Comparison of ENCODE assay signal across 14 cellular contexts in genomic region chr20:32466739-32467505, GRCh38.
DNase-seq lines count a peak whose midpoint lies in the region; ATAC-seq, FAIRE-seq and TF ChIP-seq lines count a peak whose summit lies in the region.
"Had no signal": no experiment of that assay in that cellular context is flagged by ENCODE, and none has a peak within 500 bp of the region (broad histone marks: within the 10 kb centered on the region; RNA-seq: fewer than 3 reads in every experiment).

No MANE protein-coding gene starts in this region.

- H4K8ac ChIP-seq in H1 (ENCODE audit: extremely low read depth, insufficient read depth, low read length), result no peak overlapping the region

- H2BK15ac ChIP-seq in H1 (ENCODE audit: low read length), result no peak overlapping the region

- no peak overlapping the region for H3K27ac ChIP-seq in H1 (ENCODE audit: low read depth, low read length)

- no peak overlapping the region for H4K5ac ChIP-seq in H1 (ENCODE audit: insufficient read length, low read depth, low read length)

- H3K79me2 ChIP-seq in H1 (ENCODE audit: control insufficient read depth in 1 of 2, insufficient read depth in 2 of 2, low read length in 2 of 2), result peaks cover 0 to 16% of the 10 kb centered on the region in 2 experiments; a peak in 1 of 4 replicates

- H2BK12ac ChIP-seq in H1 (ENCODE audit: low read depth, low read length), result no peak overlapping the region

- H3K4me2 ChIP-seq in H1 (ENCODE audit: insufficient read depth in 1 of 2, low read depth in 2 of 2, low read length in 2 of 2), result no peak overlapping the region

- peak overlapping the region; percentile 19 to 74 for H3K27ac Mint-ChIP-seq in T-cell

- H3K9me3 Mint-ChIP-seq in T-cell, result no peaks in the 10 kb centered on the region

- H2BK20ac ChIP-seq in H1 (ENCODE audit: low read length), result no peak overlapping the region

- H4K20me1 ChIP-seq in H1 (replicated peaks in 1 of 2; ENCODE audit: control insufficient read depth in 1 of 2, insufficient read depth in 2 of 2, low read length in 2 of 2), result peaks cover 23 to 30% of the 10 kb centered on the region in 2 experiments

- H3K9me3 ChIP-seq in H1 (ENCODE audit: insufficient read depth in 2 of 2, low read depth in 1 of 2, low read length in 1 of 2), result no peaks in the 10 kb centered on the region
- no peaks in the 10 kb centered on the region for H3K9me3 ChIP-seq in mucosa of descending colon
- H3K9me3 ChIP-seq: MG63 had no signal

- no peak overlapping the region for H4K91ac ChIP-seq in H1 (replicated peaks; ENCODE audit: insufficient read length, low read length)

- H3K36me3 ChIP-seq in H1 (ENCODE audit: control insufficient read depth in 2 of 4, insufficient read depth in 4 of 4, low read length in 3 of 4), result peaks cover 0 to 3% (median 0%) of the 10 kb centered on the region in 4 experiments; a peak in 1 of 8 replicates
- no peaks in the 10 kb centered on the region for H3K36me3 ChIP-seq in mucosa of descending colon (ENCODE audit: low read depth)
- H3K36me3 ChIP-seq: MG63 had no signal

- TF ChIP-seq EP300 in H1 (IDR thresholded peaks at IDR 0.05; ENCODE audit: borderline replicate concordance in 1 of 2, low read depth in 2 of 2, low read length in 2 of 2), result no peak

- H3K4ac ChIP-seq in H1 (replicated peaks; ENCODE audit: insufficient read length, low read depth, low read length), result no peak overlapping the region

- DNase-seq in T-cell, result no peak
- no peak for DNase-seq in H1 (ENCODE audit: low read depth in 1 of 2, low spot score in 2 of 2)
- peak in 2 of 3 donors; percentile 41 to 53 for DNase-seq in mucosa of descending colon
- peak; percentile 18 for DNase-seq in superior temporal gyrus (ENCODE audit: extremely low spot score)
- DNase-seq in T-helper 2 cell, result no peak
- no peak for DNase-seq in HT-29 (ENCODE audit: low spot score)
- DNase-seq in NCI-H2029 treated with DMSO at 0.1 percent for 48 hours (lab: John Stamatoyannopoulos, UW), result no peak
- DNase-seq in GOT3 (lab: John Stamatoyannopoulos, UW), result no peak
- DNase-seq: activated CD8-positive, alpha-beta memory T cell treated with anti-CD3 and anti-CD28 coated beads, Interleukin-2, amount 50 U/mL, for 48 hours; MG63; NCI-H446; stimulated activated CD4-positive, alpha-beta T cell treated with anti-CD3 and anti-CD28 coated beads, Interleukin-2, amount 100 ng/mL, for 48 hours; stimulated activated naive CD4-positive, alpha-beta T cell treated with Interleukin-2 at 50 U/mL for 16 hours had no signal

- H3K4me3 ChIP-seq in H1 (ENCODE audit: extremely low read depth in 1 of 4, insufficient read depth in 2 of 4, low read depth in 3 of 4, low read length in 4 of 4) (no peak overlapping the region), mucosa of descending colon (no peak overlapping the region)
- H3K4me3 ChIP-seq: MG63 had no signal

- H2BK5ac ChIP-seq in H1 (ENCODE audit: low read depth, low read length), result no peak overlapping the region

- 76% methylated on average over 15 of the region's 16 CpGs; no CpG with 5 or more reads in 1 of the 2 experiments for WGBS in H1 (ENCODE audit: extremely low coverage in 1 of 2, insufficient coverage in 1 of 2, insufficient read length in 1 of 2, insufficient replicate concordance in 2 of 2, low coverage in 1 of 2, low lambda C conversion rate in 2 of 2, missing lambda C conversion rate in 1 of 2), 2 experiments

- H3K56ac ChIP-seq in H1 (replicated peaks; ENCODE audit: insufficient read length, low read depth, low read length), result no peak overlapping the region

- H2AK5ac ChIP-seq in H1 (ENCODE audit: low read depth, low read length), result 0 out of 2 replicates have a peak overlapping the region, but pooled peaks have one; percentile 0

- TF ChIP-seq CTCF in H1 (IDR thresholded peaks at IDR 0.05; ENCODE audit: control extremely low read depth in 1 of 3, insufficient read depth in 1 of 3, low read depth in 1 of 3, low read length in 3 of 3) (no peak), mucosa of descending colon (IDR thresholded peaks at IDR 0.05) (no peak)

- no peak for TF ChIP-seq POLR2A in H1 (IDR thresholded peaks at IDR 0.05; ENCODE audit: control extremely low read depth in 1 of 2, low read depth in 2 of 2, low read length in 2 of 2)

- H3K4me3 Mint-ChIP-seq in T-cell, result no peak overlapping the region

- peaks cover 12% of the 10 kb centered on the region for H3K79me1 ChIP-seq in H1 (ENCODE audit: low read depth, low read length)

- no peak overlapping the region for H3K14ac ChIP-seq in H1 (ENCODE audit: insufficient read length)

- H3K23me2 ChIP-seq in H1 (ENCODE audit: low read depth, low read length), result no peaks in the 10 kb centered on the region

- TF ChIP-seq RAD21 in H1 (IDR thresholded peaks at IDR 0.05 in 1 of 2, conservative IDR thresholded peaks at IDR 0.05 in 1 of 2; ENCODE audit: low read depth in 2 of 2, low read length in 2 of 2), result no peak

- no peak overlapping the region for H3K23ac ChIP-seq in H1 (ENCODE audit: insufficient read length)

- POLR2A ChIA-PET in T-cell (lab: Charles Lee) (no interaction called here), H1 (lab: Charles Lee; ENCODE audit: partially characterized antibody) (interaction anchor here (0.6 to 4.1 kb wide), 4 partner anchors 9 to 258 kb away, joined by 3 to 21 read pairs (median 6); no protein-coding TSS in a partner anchor)

- no peaks in the 10 kb centered on the region for H3K27me3 Mint-ChIP-seq in T-cell

- no peak for FAIRE-seq in H1 (lab: Jason Lieb, UNC)
- FAIRE-seq: TTC549 had no signal

- no peak overlapping the region for H3K9ac ChIP-seq in H1 (replicated peaks in 1 of 4; ENCODE audit: extremely low read depth in 1 of 4, low read depth in 3 of 4, low read length in 3 of 4)

- ATAC-seq in T-cell (replicated peaks in 1 of 4), result no peak
- no peak for ATAC-seq in mucosa of descending colon

- H3K36me3 Mint-ChIP-seq in T-cell, result peaks cover 4% of the 10 kb centered on the region

- peaks cover 0 to 34% (median 22%) of the 10 kb centered on the region in 4 experiments; a peak in 6 of 7 replicates for H3K4me1 ChIP-seq in H1 (replicated peaks in 1 of 4; ENCODE audit: control insufficient read depth in 3 of 4, insufficient read depth in 4 of 4, low read length in 3 of 4)
- peaks cover 80% of the 10 kb centered on the region for H3K4me1 ChIP-seq in mucosa of descending colon (ENCODE audit: low read depth)

- CTCF ChIA-PET in T-cell (lab: Charles Lee), result no interaction called here
- CTCF ChIA-PET in H1 (lab: Charles Lee; ENCODE audit: partially characterized antibody), result interaction anchor here (1.1 to 4.6 kb wide), 11 partner anchors 9 to 376 kb away, joined by 3 to 19 read pairs (median 5); no protein-coding TSS in a partner anchor

- H3K4me1 Mint-ChIP-seq in T-cell, result peaks cover 6 to 12% (median 8%) of the 10 kb centered on the region in 3 donors

- H3K18ac ChIP-seq in H1 (ENCODE audit: extremely low read depth, low read length), result no peak overlapping the region; the same call in 1 of the 2 replicates

- intact Hi-C loops in mucosa of descending colon (cut with DNase I, micrococcal nuclease), result no loop called here

- H2AFZ ChIP-seq in H1 (ENCODE audit: low read length), result no peak overlapping the region

- no peak overlapping the region for H2BK120ac ChIP-seq in H1 (replicated peaks; ENCODE audit: low read depth, low read length)

- no peaks in the 10 kb centered on the region for H3K27me3 ChIP-seq in H1 (replicated peaks in 1 of 4; ENCODE audit: control insufficient read depth in 3 of 4, extremely low read depth in 1 of 4, insufficient read depth in 3 of 4, low read length in 3 of 4)
- H3K27me3 ChIP-seq: MG63 had no signal

TF ChIP-seq in H1, 55 proteins besides CTCF, POLR2A, EP300 and RAD21:
- TF ChIP-seq NRF1 (IDR thresholded peaks at IDR 0.05; ENCODE audit: low read depth, low read length) (no peak), HDAC2 (IDR thresholded peaks at IDR 0.05; ENCODE audit: borderline replicate concordance in 1 of 2, low read depth in 2 of 2, low read length in 2 of 2) (no peak), CHD1 (IDR thresholded peaks at IDR 0.05; ENCODE audit: low read depth, low read length) (no peak), ZNF274 (IDR thresholded peaks at IDR 0.05; ENCODE audit: borderline replicate concordance, extremely low read depth, low read length) (no peak), SAP30 (IDR thresholded peaks at IDR 0.05; ENCODE audit: insufficient read depth, insufficient replicate concordance, low read length) (no peak), TAF1 (IDR thresholded peaks at IDR 0.05; ENCODE audit: low read depth, low read length) (no peak), FOSL1 (IDR thresholded peaks at IDR 0.05; ENCODE audit: insufficient read depth, low read depth, low read length) (no peak), E2F6 (IDR thresholded peaks at IDR 0.05) (no peak), SP4 (IDR thresholded peaks at IDR 0.05; ENCODE audit: low read length) (no peak), GTF2F1 (IDR thresholded peaks at IDR 0.05; ENCODE audit: borderline replicate concordance, low read depth, low read length) (no peak), TCF12 (IDR thresholded peaks at IDR 0.05; ENCODE audit: low read depth, low read length) (no peak), TBP (IDR thresholded peaks at IDR 0.05; ENCODE audit: low read depth, low read length) (no peak), RNF2 (IDR thresholded peaks at IDR 0.05; ENCODE audit: borderline replicate concordance, low read depth, low read length, missing control alignments, poor library complexity, severe bottlenecking) (no peak), EZH2 (IDR thresholded peaks at IDR 0.05; ENCODE audit: low read depth, low read length, severe bottlenecking) (no peak)
- TF ChIP-seq, protein P1, sequence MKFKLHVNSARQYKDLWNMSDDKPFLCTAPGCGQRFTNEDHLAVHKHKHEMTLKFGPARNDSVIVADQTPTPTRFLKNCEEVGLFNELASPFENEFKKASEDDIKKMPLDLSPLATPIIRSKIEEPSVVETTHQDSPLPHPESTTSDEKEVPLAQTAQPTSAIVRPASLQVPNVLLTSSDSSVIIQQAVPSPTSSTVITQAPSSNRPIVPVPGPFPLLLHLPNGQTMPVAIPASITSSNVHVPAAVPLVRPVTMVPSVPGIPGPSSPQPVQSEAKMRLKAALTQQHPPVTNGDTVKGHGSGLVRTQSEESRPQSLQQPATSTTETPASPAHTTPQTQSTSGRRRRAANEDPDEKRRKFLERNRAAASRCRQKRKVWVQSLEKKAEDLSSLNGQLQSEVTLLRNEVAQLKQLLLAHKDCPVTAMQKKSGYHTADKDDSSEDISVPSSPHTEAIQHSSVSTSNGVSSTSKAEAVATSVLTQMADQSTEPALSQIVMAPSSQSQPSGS (IDR thresholded peaks at IDR 0.05; ENCODE audit: low read length), result no peak
TF ChIP-seq in H1: peak in this region for 0.

Comparison
In these comparisons a context has a peak if more than half of its experiments do, and no peak if none do; other contexts are left out.
1. DNase-seq: peak in mucosa of descending colon (2 of 3) and superior temporal gyrus (single experiment); none in T-cell (0 of 34), H1 (0 of 2), T-helper 2 cell (0 of 5), HT-29 (single experiment), NCI-H2029 treated with DMSO at 0.1 percent for 48 hours (single experiment) and GOT3 (single experiment).